In the genomic region with DNA sequence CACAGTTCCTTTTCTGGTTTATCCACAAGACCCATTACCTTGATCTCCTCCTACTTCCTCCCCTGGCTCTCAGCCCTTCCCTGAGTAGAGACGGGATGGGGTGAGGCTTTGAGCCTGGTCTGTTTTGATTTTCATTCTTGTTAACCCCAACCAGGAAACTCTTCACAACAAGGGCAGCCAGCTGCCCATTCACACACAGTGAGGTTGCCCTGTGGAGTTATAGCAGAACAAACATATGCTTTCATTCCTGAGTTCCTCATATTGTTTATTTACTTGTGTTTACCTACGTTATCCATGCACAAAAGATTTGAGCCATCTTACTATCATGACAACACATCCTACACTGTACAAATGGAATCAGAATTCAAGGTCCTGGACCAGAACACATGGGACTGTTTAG, we compare ENCODE assay signal across 17 cellular contexts. TPM values are rescaled to one million over a fixed set of nuclear protein-coding genes. Genes with fewer than 3 reads are reported as not detected.
"Had no signal": no experiment of that assay in that cellular context is flagged by ENCODE, and none has a peak within 500 bp of the region (broad histone marks: within the 10 kb centered on the region; RNA-seq: fewer than 3 reads in every experiment).

No MANE protein-coding gene starts in this region.

- H3K27me3 ChIP-seq: ovary, upper lobe of right lung had no signal

- H3K36me3 Mint-ChIP-seq: activated naive CD8-positive, alpha-beta T cell treated with anti-CD3 and anti-CD28 coated beads for 36 hours; brain; stimulated activated effector memory CD8-positive, alpha-beta T cell treated with anti-CD3 and anti-CD28 coated beads, Interleukin-12 subunit alpha, Interleukin-12 subunit beta, amount 100 ng/mL, for 72 hours had no signal

- H3K4me3 ChIP-seq: lower lobe of right lung, ovary, thoracic aorta, upper lobe of right lung had no signal

- DNase-seq: activated CD4-positive, CD25-positive, alpha-beta regulatory T cell treated with anti-CD3 and anti-CD28 coated beads, Interleukin-2, amount 50 U/mL, for 72 hours; activated naive CD8-positive, alpha-beta T cell treated with anti-CD3 and anti-CD28 coated beads for 36 hours; amygdala; cortex of kidney; effector CD4-positive, alpha-beta T cell; foreskin melanocyte; lower lobe of right lung; midbrain; ovary; T-helper 2 cell; upper lobe of right lung had no signal

- H3K36me3 ChIP-seq: lower lobe of right lung, ovary, thoracic aorta, upper lobe of right lung had no signal

- H3K4me3 Mint-ChIP-seq: activated naive CD8-positive, alpha-beta T cell treated with anti-CD3 and anti-CD28 coated beads for 36 hours; activated T-helper 1 cell treated with anti-CD3 and anti-CD28 coated beads, Interleukin-12 subunit alpha, Interleukin-12 subunit beta, Interleukin-2, Interleukin-4 antibody, amounts not matched to agents 30 ng/mL and 10 ng/mL and 1 ng/mL, durations not matched to agents 14 hours and 24 hours and 36 hours; brain; neural crest cell; stimulated activated effector memory CD8-positive, alpha-beta T cell treated with anti-CD3 and anti-CD28 coated beads, Interleukin-12 subunit alpha, Interleukin-12 subunit beta, amount 100 ng/mL, for 72 hours had no signal

- H3K4me1 Mint-ChIP-seq: activated naive CD8-positive, alpha-beta T cell treated with anti-CD3 and anti-CD28 coated beads for 36 hours; brain; neural crest cell; stimulated activated effector memory CD8-positive, alpha-beta T cell treated with anti-CD3 and anti-CD28 coated beads, Interleukin-12 subunit alpha, Interleukin-12 subunit beta, amount 100 ng/mL, for 72 hours had no signal

- H3K27ac ChIP-seq: lower lobe of right lung, thoracic aorta, upper lobe of right lung had no signal

- H3K27ac Mint-ChIP-seq: activated naive CD8-positive, alpha-beta T cell treated with anti-CD3 and anti-CD28 coated beads for 36 hours; activated T-helper 1 cell treated with anti-CD3 and anti-CD28 coated beads, Interleukin-12 subunit alpha, Interleukin-12 subunit beta, Interleukin-2, Interleukin-4 antibody, amounts not matched to agents 30 ng/mL and 10 ng/mL and 1 ng/mL, durations not matched to agents 14 hours and 24 hours and 36 hours; brain; stimulated activated effector memory CD8-positive, alpha-beta T cell treated with anti-CD3 and anti-CD28 coated beads, Interleukin-12 subunit alpha, Interleukin-12 subunit beta, amount 100 ng/mL, for 72 hours had no signal

- H3K9me3 Mint-ChIP-seq: activated naive CD8-positive, alpha-beta T cell treated with anti-CD3 and anti-CD28 coated beads for 36 hours; activated T-helper 1 cell treated with anti-CD3 and anti-CD28 coated beads, Interleukin-12 subunit alpha, Interleukin-12 subunit beta, Interleukin-2, Interleukin-4 antibody, amounts not matched to agents 30 ng/mL and 10 ng/mL and 1 ng/mL, durations not matched to agents 14 hours and 24 hours and 36 hours; neural crest cell; stimulated activated effector memory CD8-positive, alpha-beta T cell treated with anti-CD3 and anti-CD28 coated beads, Interleukin-12 subunit alpha, Interleukin-12 subunit beta, amount 100 ng/mL, for 72 hours had no signal

- H3K9me3 ChIP-seq: lower lobe of right lung, ovary, thoracic aorta, upper lobe of right lung had no signal

RNA-seq across cellular contexts. Expression of a gene that starts 21.8 kb away (rescaled TPM):
- total RNA-seq: activated CD8-positive, alpha-beta memory T cell treated with anti-CD3 and anti-CD28 coated beads for 36 hours; activated naive CD8-positive, alpha-beta T cell treated with anti-CD3 and anti-CD28 coated beads for 36 hours; activated T-helper 1 cell treated with anti-CD3 and anti-CD28 coated beads, Interleukin-12 subunit alpha, Interleukin-12 subunit beta, Interleukin-2, Interleukin-4 antibody, amounts not matched to agents 30 ng/mL and 10 ng/mL and 1 ng/mL, durations not matched to agents 14 hours and 24 hours and 36 hours; neural crest cell had no signal
